Comparison of ENCODE assay signal across 12 cellular contexts in genomic region chr12:46964496-46965098, GRCh38.
A peak's percentile ranks its signal among the peaks of the same experiment; 100 is the strongest.
DNase-seq lines count a peak whose midpoint lies in the region; ATAC-seq lines count a peak whose summit lies in the region.
"Had no signal": no experiment of that assay in that cellular context is flagged by ENCODE, and none has a peak within 500 bp of the region (broad histone marks: within the 10 kb centered on the region; RNA-seq: fewer than 3 reads in every experiment).

No MANE protein-coding gene starts in this region.

- peak overlapping the region; percentile 66 for H3K27ac ChIP-seq in SJCRH30
- H3K27ac ChIP-seq: ovary had no signal

- H3K27ac Mint-ChIP-seq in activated CD8-positive, alpha-beta T cell treated with anti-CD3 and anti-CD28 coated beads, Interleukin-2, amount 10 ng/mL, durations not matched to agents 7 days and 5 days, result no peak overlapping the region
- H3K27ac Mint-ChIP-seq: CD4-positive, alpha-beta memory T cell had no signal

- no peaks in the 10 kb centered on the region for H3K9me3 Mint-ChIP-seq in activated CD8-positive, alpha-beta T cell treated with anti-CD3 and anti-CD28 coated beads, Interleukin-2, amount 10 ng/mL, durations not matched to agents 7 days and 5 days (ENCODE audit: insufficient read depth)
- H3K9me3 Mint-ChIP-seq: CD4-positive, alpha-beta memory T cell had no signal

- peak overlapping the region; percentile 10 for H3K4me3 ChIP-seq in SJCRH30
- H3K4me3 ChIP-seq: ovary had no signal

- CTCF ChIA-PET in activated CD8-positive, alpha-beta T cell treated with anti-CD3 and anti-CD28 coated beads, Interleukin-2, amount 10 ng/mL, durations not matched to agents 7 days and 5 days (lab: Charles Lee), result no interaction called here

- peaks cover 27% of the 10 kb centered on the region for H3K4me1 ChIP-seq in SJCRH30

- peaks cover 10% of the 10 kb centered on the region for H3K27me3 Mint-ChIP-seq in activated CD8-positive, alpha-beta T cell treated with anti-CD3 and anti-CD28 coated beads, Interleukin-2, amount 10 ng/mL, durations not matched to agents 7 days and 5 days (ENCODE audit: low read depth)

- DNase-seq in Daoy (ENCODE audit: low read depth), result peak; percentile 67
- peak; percentile 52 to 55 for DNase-seq in SJCRH30
- peak; percentile 59 for DNase-seq in fibroblast of peridontal ligament (ENCODE audit: extremely low read depth)
- DNase-seq in myocyte (ENCODE audit: low read depth), result peak; percentile 87
- no peak for DNase-seq in SKM-1 treated with dmso at 0.1 percent for 144 hours (lab: John Stamatoyannopoulos, UW; ENCODE audit: unreplicated experiment)
- no peak for DNase-seq in NOMO-1 treated with DMSO at 0.1 percent for 48 hours (lab: John Stamatoyannopoulos, UW; ENCODE audit: unreplicated experiment)
- DNase-seq in midbrain (lab: John Stamatoyannopoulos, UW), result no peak
- DNase-seq in activated CD8-positive, alpha-beta T cell treated with anti-CD3 and anti-CD28 coated beads, Interleukin-2, amount 10 ng/mL, durations not matched to agents 7 days and 5 days, result no peak
- DNase-seq: CD4-positive, alpha-beta memory T cell; MM.1S; ovary had no signal

- H3K4me3 Mint-ChIP-seq in activated CD8-positive, alpha-beta T cell treated with anti-CD3 and anti-CD28 coated beads, Interleukin-2, amount 10 ng/mL, durations not matched to agents 7 days and 5 days, result no peak overlapping the region
- H3K4me3 Mint-ChIP-seq: CD4-positive, alpha-beta memory T cell had no signal

- H3K27me3 ChIP-seq in SJCRH30, result no peaks in the 10 kb centered on the region
- H3K27me3 ChIP-seq: ovary had no signal

- no peaks in the 10 kb centered on the region for H3K36me3 ChIP-seq in SJCRH30
- H3K36me3 ChIP-seq: ovary had no signal

- no peaks in the 10 kb centered on the region for H3K4me1 Mint-ChIP-seq in activated CD8-positive, alpha-beta T cell treated with anti-CD3 and anti-CD28 coated beads, Interleukin-2, amount 10 ng/mL, durations not matched to agents 7 days and 5 days (ENCODE audit: low read depth)
- H3K4me1 Mint-ChIP-seq: CD4-positive, alpha-beta memory T cell had no signal

- no peak for ATAC-seq in activated CD8-positive, alpha-beta T cell treated with anti-CD3 and anti-CD28 coated beads, Interleukin-2, amount 10 ng/mL, durations not matched to agents 7 days and 5 days
- ATAC-seq: PC-3 had no signal

- H3K36me3 Mint-ChIP-seq in activated CD8-positive, alpha-beta T cell treated with anti-CD3 and anti-CD28 coated beads, Interleukin-2, amount 10 ng/mL, durations not matched to agents 7 days and 5 days (ENCODE audit: low read depth), result no peaks in the 10 kb centered on the region
- H3K36me3 Mint-ChIP-seq: CD4-positive, alpha-beta memory T cell had no signal

- no peaks in the 10 kb centered on the region for H3K9me3 ChIP-seq in SJCRH30 (replicated peaks)
- H3K9me3 ChIP-seq: ovary had no signal

- POLR2A ChIA-PET in activated CD8-positive, alpha-beta T cell treated with anti-CD3 and anti-CD28 coated beads, Interleukin-2, amount 10 ng/mL, durations not matched to agents 7 days and 5 days (lab: Charles Lee), result no interaction called here

Comparison
In these comparisons a context has a peak if more than half of its experiments do, and no peak if none do; other contexts are left out.
1. DNase-seq: peak in Daoy (single experiment), SJCRH30 (2 of 2), fibroblast of peridontal ligament (single experiment) and myocyte (single experiment); none in SKM-1 treated with dmso at 0.1 percent for 144 hours (single experiment), NOMO-1 treated with DMSO at 0.1 percent for 48 hours (single experiment), midbrain (single experiment) and activated CD8-positive, alpha-beta T cell treated with anti-CD3 and anti-CD28 coated beads, Interleukin-2, amount 10 ng/mL, durations not matched to agents 7 days and 5 days (single experiment).